11 cellular contexts compared by ENCODE assay signal in the genomic region with DNA sequence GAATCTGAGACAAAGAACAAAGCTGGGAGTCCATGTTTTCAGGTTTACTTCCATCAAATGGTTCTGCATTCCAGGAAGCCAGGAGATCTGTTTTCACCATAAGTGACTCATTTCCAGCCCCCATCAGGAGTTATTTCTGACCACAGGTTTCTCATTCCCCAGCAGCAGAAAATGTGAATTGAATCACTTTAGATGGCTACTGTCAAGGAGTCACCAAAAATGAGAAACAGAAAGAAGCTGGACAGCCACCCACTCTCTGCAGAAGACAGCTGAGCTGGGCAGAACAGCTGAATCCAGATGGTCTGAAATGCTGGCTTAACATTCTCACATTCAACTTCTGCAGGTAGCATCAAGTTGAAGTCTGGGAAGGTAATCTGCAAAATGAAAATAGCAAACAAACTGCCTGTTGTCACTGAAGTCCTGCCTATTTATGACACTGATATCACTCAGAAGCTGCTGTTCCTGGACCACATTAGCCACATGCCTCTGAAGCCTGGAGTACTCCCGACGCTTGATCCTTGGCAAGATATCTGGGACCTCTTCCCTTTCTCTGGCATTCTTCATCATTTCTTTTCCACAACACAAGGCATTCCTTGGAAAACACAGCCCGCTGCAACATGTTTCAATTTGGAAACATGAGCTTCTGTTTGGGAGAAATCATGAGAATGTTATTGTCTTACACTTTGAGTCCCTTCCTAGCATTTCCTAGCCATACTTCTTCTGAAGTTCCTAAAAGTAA. TPM values are rescaled to one million over a fixed set of nuclear protein-coding genes. Genes with fewer than 3 reads are reported as not detected.
DNase-seq lines count a peak whose midpoint lies in the region; ATAC-seq, FAIRE-seq and TF ChIP-seq lines count a peak whose summit lies in the region.
"Had no signal": no experiment of that assay in that cellular context is flagged by ENCODE, and none has a peak within 500 bp of the region (broad histone marks: within the 10 kb centered on the region; RNA-seq: fewer than 3 reads in every experiment).

No MANE protein-coding gene starts in this region.

- no peak for FAIRE-seq in HTR-8/SVneo (lab: Jason Lieb, UNC)
- FAIRE-seq: kidney had no signal

- H3K36me3 ChIP-seq in colonic mucosa = no peaks in the 10 kb centered on the region
- H3K36me3 ChIP-seq in kidney epithelial cell (ENCODE audit: control insufficient read depth, insufficient read depth, low read length) = no peaks in the 10 kb centered on the region
- no peaks in the 10 kb centered on the region for H3K36me3 ChIP-seq in vagina
- H3K36me3 ChIP-seq in tibial nerve = no peaks in the 10 kb centered on the region

- peak; percentile 53 to 70 for ATAC-seq in natural killer cell treated with Interleukin-12 subunit alpha and Interleukin-12 subunit beta and Interleukin-15 and Interleukin-18, amount 100 ng/mL, for 72 hours
- ATAC-seq in natural killer cell = no peak
- no peak for ATAC-seq in GM18868 (IDR thresholded peaks at IDR 0.05; ENCODE audit: unreplicated experiment)
- ATAC-seq: GM23338 had no signal

- H3K4me1 ChIP-seq in colonic mucosa (no peaks in the 10 kb centered on the region), vagina (peaks cover 25% of the 10 kb centered on the region), tibial nerve (peaks cover 0 to 24% (median 0%) of the 10 kb centered on the region in 4 donors)

- no peak overlapping the region for H3K4me3 Mint-ChIP-seq in natural killer cell treated with Interleukin-12 subunit alpha and Interleukin-12 subunit beta and Interleukin-15 and Interleukin-18, amount 100 ng/mL, for 72 hours
- H3K4me3 Mint-ChIP-seq in natural killer cell = no peak overlapping the region
- H3K4me3 Mint-ChIP-seq: GM23338 had no signal

- no peak overlapping the region for H3K27ac Mint-ChIP-seq in natural killer cell treated with Interleukin-12 subunit alpha and Interleukin-12 subunit beta and Interleukin-15 and Interleukin-18, amount 100 ng/mL, for 72 hours
- H3K27ac Mint-ChIP-seq in natural killer cell = no peak overlapping the region
- H3K27ac Mint-ChIP-seq: GM23338 had no signal

- TF ChIP-seq CTCF in natural killer cell (IDR thresholded peaks at IDR 0.05) (no peak), colonic mucosa (IDR thresholded peaks at IDR 0.05) (no peak), kidney epithelial cell (IDR thresholded peaks at IDR 0.05; ENCODE audit: insufficient read depth, low read length, poor library complexity, severe bottlenecking) (no peak), vagina (IDR thresholded peaks at IDR 0.05) (no peak), tibial nerve (IDR thresholded peaks at IDR 0.05) (no peak)

- H3K9me3 ChIP-seq in colonic mucosa (no peaks in the 10 kb centered on the region), vagina (no peaks in the 10 kb centered on the region), tibial nerve (no peaks in the 10 kb centered on the region)

- DNase-seq in natural killer cell treated with Interleukin-12 subunit alpha and Interleukin-12 subunit beta and Interleukin-15 and Interleukin-18, amount 100 ng/mL, for 72 hours (ENCODE audit: low spot score) = no peak
- no peak for DNase-seq in natural killer cell
- no peak for DNase-seq in colonic mucosa
- DNase-seq in kidney epithelial cell (ENCODE audit: low read depth) = peak; percentile 56
- DNase-seq in vagina (ENCODE audit: extremely low spot score in 2 of 2) = no peak
- DNase-seq in tibial nerve (ENCODE audit: low spot score in 2 of 2) = no peak
- DNase-seq in HTR-8/SVneo (ENCODE audit: insufficient read length, low spot score) = no peak
- DNase-seq: Karpas-422, kidney had no signal

- TF ChIP-seq POLR2A in vagina (IDR thresholded peaks at IDR 0.05) (no peak), tibial nerve (IDR thresholded peaks at IDR 0.05) (no peak)

- no peaks in the 10 kb centered on the region for H3K36me3 Mint-ChIP-seq in natural killer cell treated with Interleukin-12 subunit alpha and Interleukin-12 subunit beta and Interleukin-15 and Interleukin-18, amount 100 ng/mL, for 72 hours
- H3K36me3 Mint-ChIP-seq in natural killer cell = no peaks in the 10 kb centered on the region

- H3K4me3 ChIP-seq in colonic mucosa = no peak overlapping the region
- no peak overlapping the region for H3K4me3 ChIP-seq in kidney epithelial cell (ENCODE audit: low read depth, low read length)
- H3K4me3 ChIP-seq in vagina = no peak overlapping the region
- no peak overlapping the region for H3K4me3 ChIP-seq in tibial nerve
- H3K4me3 ChIP-seq: GM23338 had no signal

- H3K9ac ChIP-seq in colonic mucosa (ENCODE audit: low read depth in 2 of 2, low read length in 2 of 2) = no peak overlapping the region

- peaks cover 0 to 5% of the 10 kb centered on the region in 2 donors for H3K4me1 Mint-ChIP-seq in natural killer cell treated with Interleukin-12 subunit alpha and Interleukin-12 subunit beta and Interleukin-15 and Interleukin-18, amount 100 ng/mL, for 72 hours (ENCODE audit: low read depth in 2 of 2)
- H3K4me1 Mint-ChIP-seq in natural killer cell = no peaks in the 10 kb centered on the region

- no peaks in the 10 kb centered on the region for H3K27me3 ChIP-seq in colonic mucosa
- no peaks in the 10 kb centered on the region for H3K27me3 ChIP-seq in kidney epithelial cell (ENCODE audit: control insufficient read depth, insufficient read depth, low read length)
- no peaks in the 10 kb centered on the region for H3K27me3 ChIP-seq in vagina
- no peaks in the 10 kb centered on the region for H3K27me3 ChIP-seq in tibial nerve

- intact Hi-C loops in natural killer cell (cut with micrococcal nuclease) = no loop called here
- intact Hi-C loops in colonic mucosa (cut with DNase I) = no loop called here
- intact Hi-C loops in vagina (cut with DNase I) = no loop called here

- TF ChIP-seq EP300 in tibial nerve (IDR thresholded peaks at IDR 0.05) = peak in 1 of 2 donors; percentile 25

- H3K9me3 Mint-ChIP-seq in natural killer cell treated with Interleukin-12 subunit alpha and Interleukin-12 subunit beta and Interleukin-15 and Interleukin-18, amount 100 ng/mL, for 72 hours = no peaks in the 10 kb centered on the region
- no peaks in the 10 kb centered on the region for H3K9me3 Mint-ChIP-seq in natural killer cell
- H3K9me3 Mint-ChIP-seq: GM23338 had no signal

- H3K27ac ChIP-seq in colonic mucosa (peak overlapping the region; percentile 8), vagina (peak overlapping the region; percentile 30), tibial nerve (peak overlapping the region in 2 of 4 donors; percentile 4 to 40)

- 48 to 70% methylated on average over 3 of the region's 3 CpGs for WGBS in tibial nerve, 2 donors

- H3K27me3 Mint-ChIP-seq in natural killer cell treated with Interleukin-12 subunit alpha and Interleukin-12 subunit beta and Interleukin-15 and Interleukin-18, amount 100 ng/mL, for 72 hours = peaks cover 16 to 23% of the 10 kb centered on the region in 2 donors
- peaks cover 17 to 29% of the 10 kb centered on the region in 2 donors for H3K27me3 Mint-ChIP-seq in natural killer cell (ENCODE audit: low read depth in 2 of 2)

RNA-seq across cellular contexts. Expression of gene CCL11, which starts 15.3 kb away (rescaled TPM):
- total RNA-seq in natural killer cell treated with Interleukin-12 subunit alpha and Interleukin-12 subunit beta and Interleukin-15 and Interleukin-18, amount 100 ng/mL, for 72 hours = not detected
- total RNA-seq in natural killer cell = not detected
- 10 to 100 TPM in 1 of 2 donors, under 1 TPM in 1; 0.25 to 10.9 TPM for total RNA-seq in colonic mucosa
- total RNA-seq in kidney epithelial cell = not detected in 2 replicates
- 1.2 TPM for total RNA-seq in vagina
- 1 to 10 TPM in 1 of 4 donors, not detected in 3; 3.9 TPM for total RNA-seq in tibial nerve
- total RNA-seq: GM23338, kidney had no signal

RNA-seq across cellular contexts. Expression of gene CCL8, which starts 18.4 kb away (rescaled TPM):
- not detected for total RNA-seq in natural killer cell treated with Interleukin-12 subunit alpha and Interleukin-12 subunit beta and Interleukin-15 and Interleukin-18, amount 100 ng/mL, for 72 hours
- not detected for total RNA-seq in natural killer cell
- total RNA-seq in colonic mucosa = 1 to 10 TPM in 1 of 2 donors, under 1 TPM in 1; 0.94 to 5.9 TPM
- not detected in 2 replicates for total RNA-seq in kidney epithelial cell
- total RNA-seq in vagina = 1.5 TPM
- not detected for total RNA-seq in tibial nerve
- total RNA-seq: GM23338, kidney had no signal

RNA-seq across cellular contexts. Expression of gene CCL7, which starts 30.8 kb away (rescaled TPM):
- total RNA-seq in natural killer cell treated with Interleukin-12 subunit alpha and Interleukin-12 subunit beta and Interleukin-15 and Interleukin-18, amount 100 ng/mL, for 72 hours = not detected
- total RNA-seq in natural killer cell (not detected), colonic mucosa (under 1 TPM in 1 of 2 donors, not detected in 1; 0.72 TPM), kidney epithelial cell (not detected in 2 replicates), vagina (not detected), tibial nerve (not detected)
- total RNA-seq: GM23338, kidney had no signal

RNA-seq across cellular contexts. Expression of gene CCL2, which starts 45.7 kb away (rescaled TPM):
- total RNA-seq in natural killer cell treated with Interleukin-12 subunit alpha and Interleukin-12 subunit beta and Interleukin-15 and Interleukin-18, amount 100 ng/mL, for 72 hours = under 1 TPM in 1 of 2 donors, not detected in 1; 0.40 TPM
- total RNA-seq in natural killer cell (not detected), colonic mucosa (10 to 100 TPM in 1 of 2 donors, 1 to 10 TPM in 1; 4.2 to 96.2 TPM), kidney epithelial cell (14.3 and 25.8 TPM in 2 replicates), vagina (15.2 TPM), tibial nerve (100 to 1,000 TPM in 1 of 4 donors, 10 to 100 TPM in 3; 34.7 to 185 (median 43.6) TPM)

RNA-seq across cellular contexts. Expression of gene CCL13, which starts 55.5 kb away (rescaled TPM):
- total RNA-seq in natural killer cell treated with Interleukin-12 subunit alpha and Interleukin-12 subunit beta and Interleukin-15 and Interleukin-18, amount 100 ng/mL, for 72 hours = not detected
- not detected for total RNA-seq in natural killer cell
- 1 to 10 TPM in 1 of 2 donors, under 1 TPM in 1; 0.82 to 4.9 TPM for total RNA-seq in colonic mucosa
- total RNA-seq in kidney epithelial cell = not detected in 2 replicates
- total RNA-seq in vagina = 2.2 TPM
- 100 to 1,000 TPM in 1 of 4 donors, 10 to 100 TPM in 3; 35.2 to 307 (median 45.8) TPM for total RNA-seq in tibial nerve
- total RNA-seq: GM23338 had no signal

Comparison
In these comparisons a context has a peak if more than half of its experiments do, and no peak if none do; other contexts are left out.
1. ATAC-seq: peak in natural killer cell treated with Interleukin-12 subunit alpha and Interleukin-12 subunit beta and Interleukin-15 and Interleukin-18, amount 100 ng/mL, for 72 hours (2 of 2); none in natural killer cell (0 of 3) and GM18868 (single experiment).